8 cellular contexts compared by ENCODE assay signal in the genomic region with DNA sequence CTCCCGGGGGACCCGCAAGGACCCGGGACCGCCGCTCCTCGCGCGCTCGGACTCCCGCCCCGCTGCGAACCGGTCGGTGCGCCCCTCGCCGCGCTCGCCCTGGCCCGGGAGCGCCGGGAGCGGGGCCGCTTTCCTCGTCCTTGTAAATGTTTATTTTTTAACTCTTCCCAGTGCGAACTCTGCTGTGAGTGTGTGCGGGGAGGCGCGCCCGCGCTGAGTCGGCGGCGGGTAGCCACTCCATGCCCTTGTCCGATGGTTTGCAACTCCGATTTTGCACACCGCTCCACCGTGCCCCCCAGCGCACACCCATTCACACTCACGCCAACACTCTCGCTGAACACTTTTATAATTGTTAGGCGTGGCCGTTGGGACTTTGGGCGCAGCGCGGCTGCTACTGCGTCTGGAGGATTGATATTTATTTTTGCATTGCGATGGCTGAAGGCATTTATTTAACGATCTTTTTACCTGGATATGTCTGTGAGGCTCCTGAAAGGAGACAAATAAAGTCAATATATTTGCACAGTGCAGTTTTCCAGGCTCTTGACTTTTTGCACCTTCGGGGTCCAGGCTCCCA. TPM values are rescaled to one million over a fixed set of nuclear protein-coding genes. Genes with fewer than 3 reads are reported as not detected.
DNase-seq lines count a peak whose midpoint lies in the region; ATAC-seq and TF ChIP-seq lines count a peak whose summit lies in the region.

No MANE protein-coding gene starts in this region.

- H3K27ac ChIP-seq in CD4-positive, CD25-positive, alpha-beta regulatory T cell (ENCODE audit: insufficient read depth, low read length, poor library complexity, severe bottlenecking), result no peak overlapping the region
- peak overlapping the region; percentile 63 for H3K27ac ChIP-seq in colonic mucosa
- H3K27ac ChIP-seq in naive thymus-derived CD4-positive, alpha-beta T cell (ENCODE audit: low read depth, low read length), result no peak overlapping the region

- H3K4me3 Mint-ChIP-seq in CD4-positive, CD25-positive, alpha-beta regulatory T cell, result peak overlapping the region; percentile 78 to 89 (median 85)
- H3K4me3 Mint-ChIP-seq in naive thymus-derived CD4-positive, alpha-beta T cell, result peak overlapping the region; percentile 84 to 95 (median 90)

- peaks cover 73% of the 10 kb centered on the region for H3K27me3 Mint-ChIP-seq in CD4-positive, CD25-positive, alpha-beta regulatory T cell
- peaks cover 62 to 77% (median 64%) of the 10 kb centered on the region in 5 donors for H3K27me3 Mint-ChIP-seq in naive thymus-derived CD4-positive, alpha-beta T cell

- H3K36me3 Mint-ChIP-seq in CD4-positive, CD25-positive, alpha-beta regulatory T cell, result peaks cover 3% of the 10 kb centered on the region
- H3K36me3 Mint-ChIP-seq in naive thymus-derived CD4-positive, alpha-beta T cell, result peaks cover 0 to 7% (median 0%) of the 10 kb centered on the region in 5 donors

- H3K9ac ChIP-seq in colonic mucosa (ENCODE audit: low read depth in 2 of 2, low read length in 2 of 2), result peak overlapping the region; percentile 63 to 64

- no peaks in the 10 kb centered on the region for H3K9me3 Mint-ChIP-seq in CD4-positive, CD25-positive, alpha-beta regulatory T cell
- H3K9me3 Mint-ChIP-seq in naive thymus-derived CD4-positive, alpha-beta T cell, result peaks cover 0 to 7% (median 0%) of the 10 kb centered on the region in 11 donors

- no peak for ATAC-seq in CD4-positive, CD25-positive, alpha-beta regulatory T cell (ENCODE audit: low read depth in 2 of 2)
- no peak for ATAC-seq in naive thymus-derived CD4-positive, alpha-beta T cell
- no peak for ATAC-seq in HG02642 (IDR thresholded peaks at IDR 0.05; ENCODE audit: poor library complexity, unreplicated experiment)
- no peak for ATAC-seq in HG02884 (IDR thresholded peaks at IDR 0.05; ENCODE audit: unreplicated experiment)

- no peak overlapping the region for H3K4me3 ChIP-seq in CD4-positive, CD25-positive, alpha-beta regulatory T cell (ENCODE audit: low read depth, low read length)
- peak overlapping the region; percentile 26; the same call in 1 of the 2 replicates for H3K4me3 ChIP-seq in MG63
- peak overlapping the region; percentile 47 for H3K4me3 ChIP-seq in colonic mucosa
- H3K4me3 ChIP-seq in naive thymus-derived CD4-positive, alpha-beta T cell (ENCODE audit: low read length), result peak overlapping the region; percentile 20

- POLR2A ChIA-PET in naive thymus-derived CD4-positive, alpha-beta T cell (lab: Charles Lee), result no interaction called here

- H3K9me3 ChIP-seq in CD4-positive, CD25-positive, alpha-beta regulatory T cell (ENCODE audit: control insufficient read depth in 2 of 2, low read length in 2 of 2), result no peaks in the 10 kb centered on the region
- H3K9me3 ChIP-seq in MG63 (no peaks in the 10 kb centered on the region), colonic mucosa (no peaks in the 10 kb centered on the region)
- no peaks in the 10 kb centered on the region for H3K9me3 ChIP-seq in naive thymus-derived CD4-positive, alpha-beta T cell (ENCODE audit: control insufficient read depth in 2 of 3, low read length in 3 of 3)

- no peak for TF ChIP-seq CTCF in colonic mucosa (IDR thresholded peaks at IDR 0.05)

- intact Hi-C loops in colonic mucosa (cut with DNase I), result loop anchor here (5.0 kb wide), 2 partner anchors 51 to 94 kb away; no protein-coding TSS in a partner anchor
- intact Hi-C loops in naive thymus-derived CD4-positive, alpha-beta T cell (cut with micrococcal nuclease), result loop anchor here in 1 of 2 donors (5.0 kb wide), 2 partner anchors 261 to 301 kb away; a partner anchor contains a TSS

- H3K4me1 ChIP-seq in CD4-positive, CD25-positive, alpha-beta regulatory T cell (ENCODE audit: control insufficient read depth, insufficient read depth, low read length, poor library complexity, severe bottlenecking), result peaks cover 24% of the 10 kb centered on the region
- no peaks in the 10 kb centered on the region for H3K4me1 ChIP-seq in colonic mucosa
- peaks cover 0 to 5% of the 10 kb centered on the region in 2 donors for H3K4me1 ChIP-seq in naive thymus-derived CD4-positive, alpha-beta T cell (ENCODE audit: control insufficient read depth in 2 of 2, insufficient read depth in 2 of 2, low read length in 2 of 2)

- DNase-seq in CD4-positive, CD25-positive, alpha-beta regulatory T cell, result no peak
- DNase-seq in MG63, result no peak
- DNase-seq in colonic mucosa, result no peak
- no peak for DNase-seq in naive thymus-derived CD4-positive, alpha-beta T cell
- no peak for DNase-seq in EL
- no peak for DNase-seq in occipital lobe (lab: John Stamatoyannopoulos, UW)

- H3K36me3 ChIP-seq in CD4-positive, CD25-positive, alpha-beta regulatory T cell (ENCODE audit: control insufficient read depth, insufficient read depth, low read length), result no peaks in the 10 kb centered on the region
- H3K36me3 ChIP-seq in MG63, result no peaks in the 10 kb centered on the region
- no peaks in the 10 kb centered on the region for H3K36me3 ChIP-seq in colonic mucosa
- H3K36me3 ChIP-seq in naive thymus-derived CD4-positive, alpha-beta T cell (ENCODE audit: control insufficient read depth in 2 of 3, insufficient read depth in 3 of 3, low read length in 3 of 3), result no peaks in the 10 kb centered on the region

- H3K27me3 ChIP-seq in CD4-positive, CD25-positive, alpha-beta regulatory T cell (ENCODE audit: control insufficient read depth, insufficient read depth, low read length), result peaks cover 15% of the 10 kb centered on the region
- H3K27me3 ChIP-seq in MG63 (peaks cover 45% of the 10 kb centered on the region), colonic mucosa (peaks cover 40% of the 10 kb centered on the region)
- H3K27me3 ChIP-seq in naive thymus-derived CD4-positive, alpha-beta T cell (ENCODE audit: control insufficient read depth in 2 of 2, insufficient read depth in 2 of 2, low read length in 2 of 2), result peaks cover 0 to 8% of the 10 kb centered on the region in 2 donors

- no peak overlapping the region for H3K27ac Mint-ChIP-seq in CD4-positive, CD25-positive, alpha-beta regulatory T cell
- H3K27ac Mint-ChIP-seq in naive thymus-derived CD4-positive, alpha-beta T cell, result peak overlapping the region in 2 of 9 donors; percentile 22 to 64

- CTCF ChIA-PET in naive thymus-derived CD4-positive, alpha-beta T cell (lab: Charles Lee), result no interaction called here

- H3K4me1 Mint-ChIP-seq in CD4-positive, CD25-positive, alpha-beta regulatory T cell, result peaks cover 0 to 15% (median 8%) of the 10 kb centered on the region in 4 donors
- peaks cover 12 to 20% (median 16%) of the 10 kb centered on the region in 7 donors for H3K4me1 Mint-ChIP-seq in naive thymus-derived CD4-positive, alpha-beta T cell

RNA-seq across cellular contexts. Expression of a gene that starts 1.0 kb away (rescaled TPM):
- 0.39 TPM for total RNA-seq in CD4-positive, CD25-positive, alpha-beta regulatory T cell
- polyA plus RNA-seq in CD4-positive, CD25-positive, alpha-beta regulatory T cell, result not detected
- 0.54 and 0.86 TPM in 2 replicates for total RNA-seq in MG63 (2014; rRNA removed; shearing (Covaris generic); ENCODE audit: low replicate concordance)
- total RNA-seq in colonic mucosa, result 10 to 100 TPM in 1 of 2 donors, 1 to 10 TPM in 1; 9.3 to 26.7 TPM
- 1 to 10 TPM in 1 of 5 experiments, under 1 TPM in 2, not detected in 2; 0.36 to 1.5 (median 0.64) TPM for total RNA-seq in naive thymus-derived CD4-positive, alpha-beta T cell
- not detected for polyA plus RNA-seq in naive thymus-derived CD4-positive, alpha-beta T cell
- 19.8 TPM for total RNA-seq in occipital lobe
